31 cellular contexts compared by ENCODE assay signal in the genomic region with DNA sequence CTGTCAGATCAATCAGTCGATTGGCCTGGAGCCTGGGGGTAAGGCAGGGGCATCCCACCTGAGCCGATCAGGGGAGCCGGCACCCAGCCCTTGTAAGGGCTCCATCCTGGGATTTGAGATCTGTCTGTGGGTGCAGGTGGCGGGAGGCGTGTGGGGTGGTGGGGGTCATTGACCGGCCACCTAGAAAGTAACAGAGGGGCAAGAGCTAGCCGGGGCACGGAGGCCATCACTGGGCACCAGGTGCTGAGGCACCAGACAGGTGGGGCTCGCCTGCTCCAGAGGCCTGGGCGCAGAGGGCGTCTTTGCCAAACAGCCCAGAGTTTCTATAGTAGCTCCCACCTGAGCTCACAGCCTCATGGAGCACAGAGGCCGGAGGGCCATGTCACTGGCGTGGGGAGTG. TPM values are rescaled to one million over a fixed set of nuclear protein-coding genes. Genes with fewer than 3 reads are reported as not detected.
"Had no signal": no experiment of that assay in that cellular context is flagged by ENCODE, and none has a peak within 500 bp of the region (broad histone marks: within the 10 kb centered on the region; RNA-seq: fewer than 3 reads in every experiment).

No MANE protein-coding gene starts in this region.

- H3K36me3 ChIP-seq: ovary, right lobe of liver, sigmoid colon, suprapubic skin, tibial artery, transverse colon, upper lobe of right lung, uterus had no signal

- H3K27me3 ChIP-seq: ovary, right lobe of liver, testis, uterus had no signal

- H3K9ac ChIP-seq: parathyroid adenoma had no signal

- ATAC-seq: naive thymus-derived CD4-positive, alpha-beta T cell; stimulated activated naive CD8-positive, alpha-beta T cell treated with anti-CD3 and anti-CD28 coated beads, Interleukin-15, amount 100 ng/mL, for 72 hours; upper lobe of right lung had no signal

- H3K36me3 Mint-ChIP-seq: naive thymus-derived CD4-positive, alpha-beta T cell; stimulated activated memory B cell treated with anti-CD40 and anti-IgM and Interleukin-4, amounts not matched to agents 10 μg/mL and 1 μg/mL and 100 μg/mL, for 72 hours; type B pancreatic cell had no signal

- DNase-seq: naive thymus-derived CD4-positive, alpha-beta T cell; occipital lobe; ovary; posterior cingulate gyrus; psoas muscle; right cardiac atrium; right lobe of liver; sigmoid colon; small intestine; stimulated activated CD4-positive, alpha-beta T cell treated with anti-CD3 and anti-CD28 coated beads, Interleukin-15, amount 100 ng/mL, for 24 hours; stimulated activated CD4-positive, alpha-beta T cell treated with anti-CD3 and anti-CD28 coated beads, Interleukin-2, amount 100 ng/mL, for 24 hours; stimulated activated CD4-positive, alpha-beta T cell treated with anti-CD3 and anti-CD28 coated beads, Interleukin-2, amount 100 ng/mL, for 48 hours; stimulated activated CD4-positive, alpha-beta T cell treated with anti-CD3 and anti-CD28 coated beads, Interleukin-4, amount 100 ng/mL, for 24 hours; stimulated activated naive CD4-positive, alpha-beta T cell; stimulated activated naive CD8-positive, alpha-beta T cell treated with anti-CD3 and anti-CD28 coated beads, Interleukin-15, amount 100 ng/mL, for 72 hours; stimulated activated naive CD8-positive, alpha-beta T cell treated with anti-CD3 and anti-CD28 coated beads, Interleukin-15, Interleukin-2, amounts not matched to agents 100 U/mL and 50 U/mL, for 24 hours; substantia nigra; testis; tibial artery; transverse colon; upper lobe of right lung; uterus had no signal

- H3K9me3 ChIP-seq: psoas muscle, right lobe of liver, sigmoid colon, suprapubic skin, testis, tibial artery, transverse colon, upper lobe of right lung, uterus had no signal

- H3K4me1 Mint-ChIP-seq: naive thymus-derived CD4-positive, alpha-beta T cell; stimulated activated memory B cell treated with anti-CD40 and anti-IgM and Interleukin-4, amounts not matched to agents 10 μg/mL and 1 μg/mL and 100 μg/mL, for 72 hours; stimulated activated naive CD8-positive, alpha-beta T cell treated with anti-CD3 and anti-CD28 coated beads, Interleukin-15, amount 100 ng/mL, for 72 hours had no signal

- H2AFZ ChIP-seq: parathyroid adenoma had no signal

- H3K4me3 ChIP-seq: ovary, psoas muscle, right lobe of liver, sigmoid colon, suprapubic skin, testis, tibial artery, transverse colon, upper lobe of right lung, uterus had no signal

- H3K4me1 ChIP-seq: parathyroid adenoma, psoas muscle, right lobe of liver, sigmoid colon, suprapubic skin, testis, tibial artery, transverse colon, upper lobe of right lung, uterus had no signal

- H3K79me2 ChIP-seq: parathyroid adenoma had no signal

- H3K4me3 Mint-ChIP-seq: naive thymus-derived CD4-positive, alpha-beta T cell; nephron; stimulated activated memory B cell treated with anti-CD40 and anti-IgM and Interleukin-4, amounts not matched to agents 10 μg/mL and 1 μg/mL and 100 μg/mL, for 72 hours; stimulated activated naive CD8-positive, alpha-beta T cell treated with anti-CD3 and anti-CD28 coated beads, Interleukin-15, amount 100 ng/mL, for 72 hours; type B pancreatic cell had no signal

- H3K27ac Mint-ChIP-seq: naive thymus-derived CD4-positive, alpha-beta T cell; nephron; progenitor cell of endocrine pancreas; stimulated activated memory B cell treated with anti-CD40 and anti-IgM and Interleukin-4, amounts not matched to agents 10 μg/mL and 1 μg/mL and 100 μg/mL, for 72 hours; type B pancreatic cell had no signal

- H3K27ac ChIP-seq: ovary, parathyroid adenoma, psoas muscle, right lobe of liver, sigmoid colon, suprapubic skin, testis, tibial artery, transverse colon, upper lobe of right lung, uterus had no signal

- H3K9me3 Mint-ChIP-seq: nephron; stimulated activated naive CD8-positive, alpha-beta T cell treated with anti-CD3 and anti-CD28 coated beads, Interleukin-15, amount 100 ng/mL, for 72 hours; type B pancreatic cell had no signal

RNA-seq across cellular contexts. Expression of a gene that starts 55.5 kb away (rescaled TPM):
- total RNA-seq: naive thymus-derived CD4-positive, alpha-beta T cell; osteoblast; renal cortical epithelial cell; suprapubic skin; upper lobe of right lung; urinary bladder had no signal
